ENCODE assay signal across 17 cellular contexts in the genomic region with DNA sequence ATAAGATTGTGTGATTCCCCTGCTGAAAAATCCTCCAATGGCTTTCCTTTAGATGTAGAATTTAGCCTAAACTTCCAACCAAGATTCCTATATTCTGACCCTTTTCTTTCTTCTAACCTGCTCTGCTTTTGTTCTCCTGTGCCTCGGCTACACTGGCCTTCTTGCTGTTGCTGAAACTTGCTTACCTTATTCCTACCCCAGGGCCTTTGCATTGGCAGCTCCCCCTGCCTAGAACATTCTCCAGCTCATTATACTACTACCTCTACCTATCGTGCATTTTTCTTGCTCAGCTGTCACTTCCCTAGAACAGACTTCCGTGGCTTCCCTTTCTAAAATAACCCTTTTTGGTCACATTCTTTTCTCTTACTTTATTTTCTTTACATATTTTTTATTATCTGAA. TPM values are rescaled to one million over a fixed set of nuclear protein-coding genes. Genes with fewer than 3 reads are reported as not detected.
DNase-seq lines count a peak whose midpoint lies in the region; ATAC-seq, FAIRE-seq and TF ChIP-seq lines count a peak whose summit lies in the region.
"Had no signal": no experiment of that assay in that cellular context is flagged by ENCODE, and none has a peak within 500 bp of the region (broad histone marks: within the 10 kb centered on the region; RNA-seq: fewer than 3 reads in every experiment).

No MANE protein-coding gene starts in this region.

- H3K27me3 ChIP-seq in right cardiac atrium (ENCODE audit: control insufficient read depth, insufficient read depth) (no peaks in the 10 kb centered on the region), K562 (ENCODE audit: control insufficient read depth in 2 of 2, insufficient read depth in 2 of 2, low read length in 2 of 2) (no peaks in the 10 kb centered on the region)

- no peak for TF ChIP-seq CTCF in K562 (IDR thresholded peaks at IDR 0.05 in 2 of 3, conservative IDR thresholded peaks at IDR 0.05 in 1 of 3; ENCODE audit: insufficient read depth in 2 of 3, low read depth in 1 of 3, low read length in 3 of 3)

- no peaks in the 10 kb centered on the region for H3K9me3 ChIP-seq in right cardiac atrium (ENCODE audit: control insufficient read depth, low read length)
- no peaks in the 10 kb centered on the region for H3K9me3 ChIP-seq in K562 (replicated peaks; ENCODE audit: control insufficient read depth, insufficient read depth, low read depth, low read length)

- no peak for FAIRE-seq in K562 (lab: Jason Lieb, UNC)
- FAIRE-seq: G401.6, GM12892 had no signal

- H3K36me3 ChIP-seq in K562 (ENCODE audit: control insufficient read depth, insufficient read depth, low read length), result no peaks in the 10 kb centered on the region

- H4K20me1 ChIP-seq in K562 (replicated peaks; ENCODE audit: control insufficient read depth, insufficient read depth, low read length), result no peaks in the 10 kb centered on the region

- peak overlapping the region; percentile 45 for H3K27ac ChIP-seq in right cardiac atrium (ENCODE audit: low read length)
- H3K27ac ChIP-seq in K562 (ENCODE audit: extremely low read depth, low read depth, low read length), result no peak overlapping the region

- no peak overlapping the region for H3K4me3 ChIP-seq in right cardiac atrium (ENCODE audit: low read length)
- no peak overlapping the region for H3K4me3 ChIP-seq in K562

- CTCF ChIA-PET in K562 (lab: Yijun Ruan, JAX; ENCODE audit: low intra/inter-chr PET ratio), result no interaction called here

- H3K4me1 ChIP-seq in right cardiac atrium (ENCODE audit: control insufficient read depth, insufficient read depth, low read length) (peaks cover 8% of the 10 kb centered on the region), K562 (replicated peaks in 1 of 2; ENCODE audit: control insufficient read depth in 2 of 2, insufficient read depth in 2 of 2, low read length in 2 of 2) (no peaks in the 10 kb centered on the region)

- 86% methylated on average over 3 of the region's 3 CpGs for WGBS in right cardiac atrium
- 43% methylated on average over 2 of the region's 3 CpGs for WGBS in K562 (ENCODE audit: insufficient coverage, low coverage, missing lambda C conversion rate)

- DNase-seq in right cardiac atrium (no peak), left cardiac atrium (no peak), NCI-H69 (lab: John Stamatoyannopoulos, UW) (peak; percentile 36), K562 (ENCODE audit: extremely low read depth in 1 of 4, low spot score in 3 of 4) (no peak), germinal center (ENCODE audit: low spot score) (no peak)
- DNase-seq: C1 segment of cervical spinal cord; CD4-positive, alpha-beta memory T cell; COR-L47; DMS153; DND-41; GOT3; H7; HCEC 1CT had no signal

- intact Hi-C loops in right cardiac atrium (cut with DNase I) (no loop called here), left cardiac atrium (cut with DNase I) (loop anchor here in 1 of 2 donors (10.0 kb wide), 2 partner anchors 47 to 107 kb away; no protein-coding TSS in a partner anchor), K562 (cut with micrococcal nuclease) (no loop called here)

- TF ChIP-seq EP300 in K562 (IDR thresholded peaks at IDR 0.05; ENCODE audit: low read length), result no peak

- H2AFZ ChIP-seq in K562 (ENCODE audit: low read depth, low read length), result no peak overlapping the region

- no peaks in the 10 kb centered on the region for H3K79me2 ChIP-seq in K562 (ENCODE audit: control insufficient read depth, insufficient read depth, low read length)

- no TSS peak for BruUV-seq in K562 (replicated peaks; lab: Mats Ljungman, UMichigan)

- no peak for TF ChIP-seq POLR2A in K562 (conservative IDR thresholded peaks at IDR 0.05)

- in situ Hi-C loops in K562 (cut with MboI), result no loop called here

- no peak for TF ChIP-seq RAD21 in K562 (CRISPR knock-in tag; conservative IDR thresholded peaks at IDR 0.05 in 1 of 2, IDR thresholded peaks at IDR 0.05 in 1 of 2)

- no peak overlapping the region for H3K9ac ChIP-seq in K562 (ENCODE audit: insufficient read depth in 1 of 2, low read depth in 2 of 2, low read length in 2 of 2)

- H3K4me2 ChIP-seq in K562 (ENCODE audit: insufficient read depth, low read length), result no peak overlapping the region

- POLR2A ChIA-PET in K562 (lab: Yijun Ruan, JAX), result no interaction called here

- ATAC-seq in right cardiac atrium (no peak), left cardiac atrium (no peak), K562 (no peak), HG03159 (IDR thresholded peaks at IDR 0.05; ENCODE audit: unreplicated experiment) (no peak), HG03521 (IDR thresholded peaks at IDR 0.05; ENCODE audit: unreplicated experiment) (no peak)

- H3K9me1 ChIP-seq in K562 (ENCODE audit: control insufficient read depth, insufficient read depth, low read length), result no peaks in the 10 kb centered on the region

TF ChIP-seq in K562, 482 proteins besides CTCF, POLR2A, EP300 and RAD21:
- TF ChIP-seq RBM25 (IDR thresholded peaks at IDR 0.05; ENCODE audit: low read depth, low read length, severe bottlenecking) (peak; percentile 17), ZBTB5 (IDR thresholded peaks at IDR 0.05) (no peak), ZBTB17 (CRISPR knock-in tag; IDR thresholded peaks at IDR 0.05) (no peak)

RNA-seq across cellular contexts. Expression of gene PLCB4, which starts 48.7 kb away (rescaled TPM):
- total RNA-seq in right cardiac atrium (10 to 100 TPM; 22.8 to 42.2 (median 28.3) TPM), left cardiac atrium (10 to 100 TPM; 29.7 to 33.4 TPM), K562 (2014; rRNA removed) (0.32 and 0.37 TPM in 2 replicates), K562 (2014; rRNA removed; fragmentation: Illumina TruSeq; extraction: Trizol) (1.1 and 1.2 TPM in 2 replicates), K562 (2015; rRNA removed; fragmentation: Illumina TruSeq; extraction: Trizol) (0.49 and 0.54 TPM in 2 replicates), K562 (2021) (0.36 and 0.73 TPM in 2 replicates)
- polyA plus RNA-seq in right cardiac atrium (9.4 TPM), K562 (2011; rRNA removed) (0.12 and 0.20 TPM in 2 replicates), K562 (2014; fragmentation: Illumina TruSeq; extraction: Trizol) (0.52 and 0.89 TPM in 2 replicates), K562 (2014; fragmentation: Nextera tagmentation; extraction: Ambion mirVana) (under 1 TPM; 0.28 to 0.42 TPM), K562 (2014; rRNA removed) (0.51 and 2.9 TPM in 2 replicates)
- total RNA-seq in K562 (2011; cell fraction: chromatin; rRNA removed; ENCODE audit: low replicate concordance), result 0.90 and 4.7 TPM in 2 replicates
- total RNA-seq in K562 (2011; cell fraction: nucleolus; rRNA removed), result 0.17 and 1.3 TPM in 2 replicates
- 0.66 and 1.1 TPM in 2 replicates for total RNA-seq in K562 (2011; cell fraction: nucleoplasm; rRNA removed)
- polyA plus RNA-seq in K562 (2011; cell fraction: cytosol; rRNA removed), result 0.25 TPM in 2 replicates
- 0.13 and 0.44 TPM in 2 replicates for polyA plus RNA-seq in K562 (2011; cell fraction: nucleus; rRNA removed)
- 0.30 and 0.73 TPM in 2 replicates for polyA plus RNA-seq in K562 (2012)
- polyA minus RNA-seq in K562 (2011; rRNA and poly(A)+ RNA removed), result 0.25 and 0.33 TPM in 2 replicates
- polyA minus RNA-seq in K562 (2011; cell fraction: cytosol; rRNA and poly(A)+ RNA removed), result not detected in 2 replicates
- polyA minus RNA-seq in K562 (2011; cell fraction: nucleus; rRNA and poly(A)+ RNA removed), result 0.22 and 0.27 TPM in 2 replicates
- total RNA-seq: CD4-positive, alpha-beta memory T cell had no signal
- polyA plus RNA-seq: CD4-positive, alpha-beta memory T cell had no signal

Comparison
In these comparisons a context has a peak if more than half of its experiments do, and no peak if none do; other contexts are left out.
1. RNA of gene PLCB4, which starts 48.7 kb away (total RNA-seq): 29.7 to 33.4 TPM in left cardiac atrium and 22.8 to 42.2 TPM in right cardiac atrium; 0.17 to 4.7 TPM in K562; every median in the first group is over 4 times any median in the second.